In the genomic region with DNA sequence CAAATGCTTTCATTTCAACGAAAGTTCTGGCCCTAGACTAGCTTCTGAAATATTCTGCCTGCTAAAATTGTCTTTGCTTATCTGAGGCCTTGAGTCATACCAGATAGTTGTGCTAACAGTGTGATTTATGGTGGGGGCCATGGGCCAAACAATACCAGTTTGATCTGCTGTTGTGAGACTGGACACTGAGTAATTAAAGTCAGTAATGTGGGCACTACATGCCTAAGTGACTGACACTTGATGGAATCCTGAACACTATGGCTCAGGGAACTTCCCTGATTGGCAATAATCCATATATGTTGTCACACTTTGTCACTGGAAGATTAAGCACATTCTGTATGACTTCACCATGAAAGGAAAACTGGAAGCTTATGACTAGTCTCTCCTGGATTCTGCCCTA, we compare ENCODE assay signal across 17 cellular contexts.
DNase-seq lines count a peak whose midpoint lies in the region; ATAC-seq, FAIRE-seq and TF ChIP-seq lines count a peak whose summit lies in the region.
"Had no signal": no experiment of that assay in that cellular context is flagged by ENCODE, and none has a peak within 500 bp of the region (broad histone marks: within the 10 kb centered on the region; RNA-seq: fewer than 3 reads in every experiment).

No MANE protein-coding gene starts in this region.

- TF ChIP-seq CTCF in brain microvascular endothelial cell (IDR thresholded peaks at IDR 0.05; ENCODE audit: low read depth, low read length, missing control alignments) (no peak), GM13976 (IDR thresholded peaks at IDR 0.05; ENCODE audit: borderline replicate concordance, control extremely low read depth, extremely low read depth, insufficient read depth, missing control alignments) (no peak), GM10266 (IDR thresholded peaks at IDR 0.05; ENCODE audit: control insufficient read depth, insufficient read depth, low read depth, missing control alignments) (no peak)

- H3K36me3 ChIP-seq in brain microvascular endothelial cell (replicated peaks): no peaks in the 10 kb centered on the region
- H3K36me3 ChIP-seq: stomach had no signal

- H3K4me3 ChIP-seq in brain microvascular endothelial cell (ENCODE audit: low read depth, low read length): no peak overlapping the region
- H3K4me3 ChIP-seq: K562, stomach had no signal

- peak; percentile 100 for ATAC-seq in left ventricle myocardium superior
- ATAC-seq in HG02571 (IDR thresholded peaks at IDR 0.05; ENCODE audit: unreplicated experiment): no peak
- ATAC-seq: K562 had no signal

- peak overlapping the region; percentile 14 for H3K27ac ChIP-seq in brain microvascular endothelial cell
- H3K27ac ChIP-seq: 22Rv1, C4-2B, stomach had no signal

- FAIRE-seq in urothelium cell line (lab: Jason Lieb, UNC): peak; percentile 9
- FAIRE-seq: K562 had no signal

- intact Hi-C loops in left ventricle myocardium superior (cut with micrococcal nuclease): no loop called here

- in situ Hi-C loops in brain microvascular endothelial cell (cut with HindIII; ENCODE audit: low pct_ligation_motif_present, low sequenced_read_pairs) (no loop called here), GM13976 (cut with MboI; ENCODE audit: low sequenced_read_pairs, unreplicated experiment) (no loop called here)

- no peaks in the 10 kb centered on the region for H3K27me3 ChIP-seq in brain microvascular endothelial cell (replicated peaks)
- H3K27me3 ChIP-seq: stomach had no signal

- peak; percentile 4 for DNase-seq in DMS53 (lab: John Stamatoyannopoulos, UW)
- DNase-seq in DMS53 treated with DMSO at 0.1 percent for 48 hours (lab: John Stamatoyannopoulos, UW; ENCODE audit: unreplicated experiment): no peak
- peak; percentile 87 for DNase-seq in brain microvascular endothelial cell
- peak; percentile 33 for DNase-seq in left ventricle myocardium superior
- DNase-seq in urothelium cell line (ENCODE audit: low spot score): peak; percentile 13
- no peak for DNase-seq in GM13976 (ENCODE audit: low spot score)
- no peak for DNase-seq in GM10266 (ENCODE audit: extremely low spot score)
- DNase-seq: activated effector memory CD4-positive, alpha-beta T cell treated with anti-CD3 and anti-CD28 coated beads, Interleukin-2, amount 50 U/mL, for 16 hours; effector CD4-positive, alpha-beta T cell; GOT3; NCI-H1417; NCI-H345; stomach had no signal

Comparison
In these comparisons a context has a peak if more than half of its experiments do, and no peak if none do; other contexts are left out.
1. DNase-seq: peak in DMS53 (single experiment), brain microvascular endothelial cell (single experiment), left ventricle myocardium superior (single experiment) and urothelium cell line (single experiment); none in DMS53 treated with DMSO at 0.1 percent for 48 hours (single experiment), GM13976 (single experiment) and GM10266 (single experiment).